In the genomic region with DNA sequence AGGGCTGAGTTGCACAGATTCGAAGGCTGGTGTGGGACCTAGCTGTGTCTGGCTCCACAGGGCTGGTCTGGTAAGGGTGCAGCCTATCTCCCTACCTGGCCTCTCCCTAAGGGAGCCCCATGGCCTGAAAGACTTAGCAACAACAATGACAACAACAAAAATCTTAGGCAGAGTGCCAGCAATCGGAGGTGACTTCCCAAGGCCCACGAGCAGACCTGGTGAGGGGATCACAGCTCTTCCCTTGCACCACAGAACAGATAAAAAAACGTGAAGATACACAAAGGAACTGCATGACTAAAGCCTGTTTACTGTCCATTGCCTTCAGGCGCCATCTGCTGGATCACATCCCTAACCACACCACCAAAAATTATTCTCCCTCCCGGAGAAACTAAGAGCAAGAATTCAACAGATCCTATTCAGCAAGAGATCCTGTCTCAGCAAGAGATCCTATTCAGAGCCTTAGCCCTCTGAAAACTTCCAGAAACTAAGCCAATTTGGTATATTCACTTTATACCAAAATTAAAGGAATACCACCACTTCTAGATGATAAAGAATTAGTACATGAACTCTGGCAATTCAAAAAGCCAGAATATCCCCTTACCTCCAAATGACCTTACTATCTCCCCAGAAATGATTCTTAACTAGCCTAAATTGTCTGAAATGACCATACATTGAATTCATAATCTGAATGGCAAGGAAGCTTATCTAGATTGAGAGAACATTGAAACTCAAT, we compare ENCODE assay signal across 9 cellular contexts. TPM values are rescaled to one million over a fixed set of nuclear protein-coding genes. Genes with fewer than 3 reads are reported as not detected.
DNase-seq lines count a peak whose midpoint lies in the region; ATAC-seq and TF ChIP-seq lines count a peak whose summit lies in the region.
"Had no signal": no experiment of that assay in that cellular context is flagged by ENCODE, and none has a peak within 500 bp of the region (broad histone marks: within the 10 kb centered on the region; RNA-seq: fewer than 3 reads in every experiment).

No MANE protein-coding gene starts in this region.

- no peak overlapping the region for H4K8ac ChIP-seq in IMR-90 (ENCODE audit: low read depth in 2 of 2, low read length in 2 of 2)

- peaks cover 3% of the 10 kb centered on the region; the same call in 1 of the 2 replicates for H3K27me3 ChIP-seq in IMR-90 (ENCODE audit: control insufficient read depth, insufficient read depth, low read length)
- H3K27me3 ChIP-seq: BLaER1 had no signal

- H3K79me1 ChIP-seq in IMR-90 (ENCODE audit: low read depth in 1 of 2, low read length in 2 of 2): no peaks in the 10 kb centered on the region

- no peak overlapping the region for H2BK5ac ChIP-seq in IMR-90 (ENCODE audit: low read depth, low read length, poor library complexity, severe bottlenecking)

- no peak overlapping the region for H2AK5ac ChIP-seq in IMR-90 (ENCODE audit: low read depth, low read length)

- no peak overlapping the region for H4K5ac ChIP-seq in IMR-90 (ENCODE audit: low read depth, low read length)

- no peak overlapping the region for H3K14ac ChIP-seq in IMR-90 (replicated peaks; ENCODE audit: low read depth, low read length)

- no peaks in the 10 kb centered on the region for H3K36me3 ChIP-seq in IMR-90 (ENCODE audit: control insufficient read depth, insufficient read depth, low read length)
- H3K36me3 ChIP-seq: BLaER1 had no signal

- H4K20me1 ChIP-seq in IMR-90 (ENCODE audit: insufficient read depth, low read length): no peaks in the 10 kb centered on the region
- H4K20me1 ChIP-seq: BLaER1 had no signal

- CTCF ChIA-PET in IMR-90 (lab: Yijun Ruan, JAX): interaction anchor here (2.8 kb wide), 1 partner anchor 290 kb away, joined by 16 read pairs; no protein-coding TSS in a partner anchor

- peak; percentile 77 for ATAC-seq in GM21717 (IDR thresholded peaks at IDR 0.05; ENCODE audit: unreplicated experiment)
- ATAC-seq in IMR-90 (ENCODE audit: low read depth): peak; percentile 93
- ATAC-seq in SK-N-SH treated with all-trans-retinoic acid at 6 μM for 48 hours: peak; percentile 94

- H2BK120ac ChIP-seq in IMR-90 (ENCODE audit: low read depth, low read length): no peak overlapping the region

- TF ChIP-seq RAD21 in IMR-90 (IDR thresholded peaks at IDR 0.05; ENCODE audit: low read length): peak; percentile 62

- no peaks in the 10 kb centered on the region for H3K9me3 ChIP-seq in IMR-90 (ENCODE audit: control insufficient read depth, insufficient read depth, low read length)
- H3K9me3 ChIP-seq: BLaER1 had no signal

- H3K4me3 ChIP-seq in IMR-90 (ENCODE audit: insufficient read depth, low read depth, low read length): no peak overlapping the region
- H3K4me3 ChIP-seq: BLaER1 had no signal

- H3K4me2 ChIP-seq in IMR-90 (ENCODE audit: low read depth, low read length): no peak overlapping the region
- H3K4me2 ChIP-seq: BLaER1 had no signal

- no TSS peak for BruUV-seq in IMR-90 (replicated peaks; lab: Mats Ljungman, UMichigan)

- no peak overlapping the region for H3K18ac ChIP-seq in IMR-90 (ENCODE audit: low read depth, low read length)

- peak; percentile 75 for TF ChIP-seq CTCF in IMR-90 (conservative IDR thresholded peaks at IDR 0.05; ENCODE audit: low read depth, low read length)

- H2BK15ac ChIP-seq in IMR-90 (ENCODE audit: low read depth, low read length): no peak overlapping the region

- no peak overlapping the region for H3K27ac ChIP-seq in IMR-90 (ENCODE audit: insufficient read depth, low read length)
- H3K27ac ChIP-seq: BLaER1 had no signal

- 0% methylated on average over 2 of the region's 6 CpGs; no CpG with 5 or more reads in 1 of the 2 experiments for WGBS in IMR-90 (ENCODE audit: extremely low coverage in 2 of 2, insufficient read length in 1 of 2), 2 experiments

- peak overlapping the region; percentile 35 for H2AFZ ChIP-seq in IMR-90 (replicated peaks; ENCODE audit: low read length, poor library complexity)

- no peak overlapping the region for H2AK9ac ChIP-seq in IMR-90 (replicated peaks; ENCODE audit: low read depth, low read length, poor library complexity)

- DNase-seq in NCI-H1417 (lab: John Stamatoyannopoulos, UW): peak; percentile 18 to 68 (median 21)
- DNase-seq in NCI-H1417 treated with DMSO at 0.1 percent for 48 hours (lab: John Stamatoyannopoulos, UW): no peak
- peak; percentile 51 for DNase-seq in IMR-90
- peak; percentile 59 for DNase-seq in astrocyte of the hippocampus (ENCODE audit: low read depth, low spot score)
- DNase-seq in iPS DF 19.7 (ENCODE audit: low read depth, low spot score): peak; percentile 71
- DNase-seq in stimulated activated CD4-positive, alpha-beta T cell treated with anti-CD3 and anti-CD28 coated beads, Interleukin-12 subunit alpha, Interleukin-12 subunit beta, amount 100 ng/mL, for 48 hours (ENCODE audit: low read depth in 2 of 3, low spot score in 1 of 3): peak in 2 of 3 donors; percentile 12

- H3K9me1 ChIP-seq in IMR-90 (ENCODE audit: insufficient read depth, low read length): no peaks in the 10 kb centered on the region

- TF ChIP-seq POLR2A in IMR-90 (IDR thresholded peaks at IDR 0.05; ENCODE audit: low read depth, low read length): no peak

- H3K23ac ChIP-seq in IMR-90 (ENCODE audit: low read depth, low read length): no peak overlapping the region

- POLR2A ChIA-PET in IMR-90 (lab: Charles Lee; ENCODE audit: unreplicated experiment): no interaction called here

- no peak overlapping the region for H3K9ac ChIP-seq in IMR-90 (ENCODE audit: low read depth, low read length)
- H3K9ac ChIP-seq: BLaER1 had no signal

- H2BK20ac ChIP-seq in IMR-90 (ENCODE audit: low read depth, low read length): no peak overlapping the region

- no peak overlapping the region for H4K91ac ChIP-seq in IMR-90 (ENCODE audit: insufficient read depth, low read depth, low read length)

- H3K56ac ChIP-seq in IMR-90 (ENCODE audit: extremely low read depth, insufficient read depth, low read length): no peak overlapping the region

- H3K4me1 ChIP-seq in IMR-90 (ENCODE audit: control insufficient read depth, insufficient read depth, low read length): no peaks in the 10 kb centered on the region
- H3K4me1 ChIP-seq: BLaER1 had no signal

- in situ Hi-C loops in IMR-90 (cut with MboI; ENCODE audit: low sequenced_read_pairs): loop anchor here (5.0 to 25.0 kb wide), 3 partner anchors 233 to 542 kb away; no protein-coding TSS in a partner anchor

- no peak overlapping the region for H3K4ac ChIP-seq in IMR-90 (ENCODE audit: low read depth, low read length)

- intact Hi-C loops in IMR-90 (cut with micrococcal nuclease): loop anchor here (1.0 to 10.0 kb wide), 3 partner anchors 141 to 535 kb away; no protein-coding TSS in a partner anchor

- dilution Hi-C loops in IMR-90 (cut with HindIII; ENCODE audit: low sequenced_read_pairs, unreplicated experiment): loop anchor here (25.0 kb wide), 1 partner anchor 292 kb away; a partner anchor contains a TSS

TF ChIP-seq in IMR-90, 13 proteins besides CTCF, POLR2A, EP300 and RAD21:
- TF ChIP-seq, protein P1, sequence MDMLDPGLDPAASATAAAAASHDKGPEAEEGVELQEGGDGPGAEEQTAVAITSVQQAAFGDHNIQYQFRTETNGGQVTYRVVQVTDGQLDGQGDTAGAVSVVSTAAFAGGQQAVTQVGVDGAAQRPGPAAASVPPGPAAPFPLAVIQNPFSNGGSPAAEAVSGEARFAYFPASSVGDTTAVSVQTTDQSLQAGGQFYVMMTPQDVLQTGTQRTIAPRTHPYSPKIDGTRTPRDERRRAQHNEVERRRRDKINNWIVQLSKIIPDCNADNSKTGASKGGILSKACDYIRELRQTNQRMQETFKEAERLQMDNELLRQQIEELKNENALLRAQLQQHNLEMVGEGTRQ (IDR thresholded peaks at IDR 0.05; ENCODE audit: low read depth, low read length): no peak
- TF ChIP-seq SMC3 (IDR thresholded peaks at IDR 0.05; ENCODE audit: low read depth, low read length): peak; percentile 75

TF ChIP-seq in SK-N-SH treated with all-trans-retinoic acid at 6 μM for 48 hours, 23 proteins besides CTCF, POLR2A, EP300 and RAD21 (continues in another document):
- TF ChIP-seq, protein P2, sequence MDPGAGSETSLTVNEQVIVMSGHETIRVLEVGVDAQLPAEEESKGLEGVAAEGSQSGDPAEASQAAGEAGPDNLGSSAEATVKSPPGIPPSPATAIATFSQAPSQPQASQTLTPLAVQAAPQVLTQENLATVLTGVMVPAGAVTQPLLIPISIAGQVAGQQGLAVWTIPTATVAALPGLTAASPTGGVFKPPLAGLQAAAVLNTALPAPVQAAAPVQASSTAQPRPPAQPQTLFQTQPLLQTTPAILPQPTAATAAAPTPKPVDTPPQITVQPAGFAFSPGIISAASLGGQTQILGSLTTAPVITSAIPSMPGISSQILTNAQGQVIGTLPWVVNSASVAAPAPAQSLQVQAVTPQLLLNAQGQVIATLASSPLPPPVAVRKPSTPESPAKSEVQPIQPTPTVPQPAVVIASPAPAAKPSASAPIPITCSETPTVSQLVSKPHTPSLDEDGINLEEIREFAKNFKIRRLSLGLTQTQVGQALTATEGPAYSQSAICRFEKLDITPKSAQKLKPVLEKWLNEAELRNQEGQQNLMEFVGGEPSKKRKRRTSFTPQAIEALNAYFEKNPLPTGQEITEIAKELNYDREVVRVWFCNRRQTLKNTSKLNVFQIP (CRISPR knock-in tag; IDR thresholded peaks at IDR 0.05; ENCODE audit: borderline replicate concordance, low read depth): no peak
- TF ChIP-seq, protein P3, sequence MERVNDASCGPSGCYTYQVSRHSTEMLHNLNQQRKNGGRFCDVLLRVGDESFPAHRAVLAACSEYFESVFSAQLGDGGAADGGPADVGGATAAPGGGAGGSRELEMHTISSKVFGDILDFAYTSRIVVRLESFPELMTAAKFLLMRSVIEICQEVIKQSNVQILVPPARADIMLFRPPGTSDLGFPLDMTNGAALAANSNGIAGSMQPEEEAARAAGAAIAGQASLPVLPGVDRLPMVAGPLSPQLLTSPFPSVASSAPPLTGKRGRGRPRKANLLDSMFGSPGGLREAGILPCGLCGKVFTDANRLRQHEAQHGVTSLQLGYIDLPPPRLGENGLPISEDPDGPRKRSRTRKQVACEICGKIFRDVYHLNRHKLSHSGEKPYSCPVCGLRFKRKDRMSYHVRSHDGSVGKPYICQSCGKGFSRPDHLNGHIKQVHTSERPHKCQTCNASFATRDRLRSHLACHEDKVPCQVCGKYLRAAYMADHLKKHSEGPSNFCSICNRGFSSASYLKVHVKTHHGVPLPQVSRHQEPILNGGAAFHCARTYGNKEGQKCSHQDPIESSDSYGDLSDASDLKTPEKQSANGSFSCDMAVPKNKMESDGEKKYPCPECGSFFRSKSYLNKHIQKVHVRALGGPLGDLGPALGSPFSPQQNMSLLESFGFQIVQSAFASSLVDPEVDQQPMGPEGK (CRISPR knock-in tag; IDR thresholded peaks at IDR 0.05; ENCODE audit: borderline replicate concordance): no peak
- TF ChIP-seq ESRRG (CRISPR knock-in tag; IDR thresholded peaks at IDR 0.05) (no peak), ZFP3 (CRISPR knock-in tag; IDR thresholded peaks at IDR 0.05) (no peak)

RNA-seq across cellular contexts. Expression of a gene that starts 24.1 kb away (rescaled TPM):
- not detected in 2 replicates for total RNA-seq in IMR-90 (2012; rRNA removed)
- polyA plus RNA-seq in IMR-90 (2012; rRNA removed): not detected in 2 replicates
- polyA plus RNA-seq in IMR-90 (2012; cell fraction: cytosol; rRNA removed): not detected in 2 replicates
- polyA plus RNA-seq in IMR-90 (2012; cell fraction: nucleus; rRNA removed; ENCODE audit: low replicate concordance): not detected in 2 replicates

RNA-seq across cellular contexts. Expression of a gene that starts 47.3 kb away (rescaled TPM):
- not detected in 2 replicates for total RNA-seq in IMR-90 (2012; rRNA removed)
- not detected in 2 replicates for polyA plus RNA-seq in IMR-90 (2012; rRNA removed)
- not detected in 2 replicates for polyA plus RNA-seq in IMR-90 (2012; cell fraction: cytosol; rRNA removed)
- polyA plus RNA-seq in IMR-90 (2012; cell fraction: nucleus; rRNA removed; ENCODE audit: low replicate concordance): not detected in 2 replicates
